9 cellular contexts compared by ENCODE assay signal in genomic region chr2:19346983-19347618, GRCh38. TPM values are rescaled to one million over a fixed set of nuclear protein-coding genes. Genes with fewer than 3 reads are reported as not detected.
A peak's percentile ranks its signal among the peaks of the same experiment; 100 is the strongest.
DNase-seq lines count a peak whose midpoint lies in the region; ATAC-seq and TF ChIP-seq lines count a peak whose summit lies in the region.
"Had no signal": no experiment of that assay in that cellular context is flagged by ENCODE, and none has a peak within 500 bp of the region (broad histone marks: within the 10 kb centered on the region; RNA-seq: fewer than 3 reads in every experiment).

No MANE protein-coding gene starts in this region.

- no peak overlapping the region for H3K14ac ChIP-seq in neuronal stem cell (ENCODE audit: low read length)

- H3K36me3 ChIP-seq in Caco-2 (ENCODE audit: control insufficient read depth, insufficient read depth, low read length) (no peaks in the 10 kb centered on the region), Karpas-422 (ENCODE audit: insufficient read depth, low read length) (no peaks in the 10 kb centered on the region), neuronal stem cell (replicated peaks in 1 of 2; ENCODE audit: control insufficient read depth in 2 of 2, insufficient read depth in 2 of 2, low read length in 2 of 2) (peaks cover 0 to 6% of the 10 kb centered on the region in 2 donors)

- H3K9ac ChIP-seq in Karpas-422 (ENCODE audit: low read length) (peak overlapping the region; percentile 80), neuronal stem cell (ENCODE audit: low read depth, low read length, poor library complexity) (peak overlapping the region; percentile 93)

- no peaks in the 10 kb centered on the region for H3K9me3 Mint-ChIP-seq in Caco-2 (ENCODE audit: unreplicated experiment)
- H3K9me3 Mint-ChIP-seq in dendritic cell treated with granulocyte-macrophage colony-stimulating factor and Interleukin-4, amounts not matched to agents 40 ng/mL and 50 ng/mL, for 4 days: no peaks in the 10 kb centered on the region

- no peaks in the 10 kb centered on the region for H3K9me2 ChIP-seq in Karpas-422 (replicated peaks; ENCODE audit: insufficient read depth, low read length)

- no peaks in the 10 kb centered on the region for H3K4me1 Mint-ChIP-seq in Caco-2 (ENCODE audit: low read depth, unreplicated experiment)
- H3K4me1 Mint-ChIP-seq in dendritic cell treated with granulocyte-macrophage colony-stimulating factor and Interleukin-4, amounts not matched to agents 40 ng/mL and 50 ng/mL, for 4 days (ENCODE audit: low read depth): peaks cover 27% of the 10 kb centered on the region

- peaks cover 3% of the 10 kb centered on the region; the same call in 1 of the 2 replicates for H3K79me2 ChIP-seq in Karpas-422 (ENCODE audit: low read length)

- H3K36me3 Mint-ChIP-seq in Caco-2 (ENCODE audit: insufficient read depth, unreplicated experiment): peaks cover 12% of the 10 kb centered on the region
- peaks cover 25% of the 10 kb centered on the region for H3K36me3 Mint-ChIP-seq in dendritic cell treated with granulocyte-macrophage colony-stimulating factor and Interleukin-4, amounts not matched to agents 40 ng/mL and 50 ng/mL, for 4 days (ENCODE audit: low read depth)

- H3K9me3 ChIP-seq in Caco-2: no peaks in the 10 kb centered on the region
- no peaks in the 10 kb centered on the region for H3K9me3 ChIP-seq in Karpas-422 (ENCODE audit: low read length)
- no peaks in the 10 kb centered on the region for H3K9me3 ChIP-seq in neuronal stem cell (replicated peaks in 1 of 2; ENCODE audit: control insufficient read depth in 2 of 2, insufficient read depth in 1 of 2, low read depth in 1 of 2, low read length in 2 of 2)

- H3K27me3 ChIP-seq in Caco-2 (replicated peaks; ENCODE audit: control insufficient read depth, insufficient read depth, low read length): no peaks in the 10 kb centered on the region
- no peaks in the 10 kb centered on the region for H3K27me3 ChIP-seq in Karpas-422 (ENCODE audit: low read length)
- peaks cover 11 to 38% (median 28%) of the 10 kb centered on the region in 3 experiments for H3K27me3 ChIP-seq in neuronal stem cell (ENCODE audit: control insufficient read depth in 3 of 3, insufficient read depth in 3 of 3, low read depth in 1 of 3, low read length in 3 of 3)

- no CpG with 5 or more reads among the region's 6 CpGs for WGBS in neuronal stem cell (ENCODE audit: extremely low coverage in 2 of 2, insufficient read length in 2 of 2, insufficient replicate concordance in 1 of 2), 2 donors

- peak overlapping the region; percentile 98 for H3K27ac Mint-ChIP-seq in Caco-2 (ENCODE audit: unreplicated experiment)
- peak overlapping the region; percentile 100 for H3K27ac Mint-ChIP-seq in dendritic cell treated with granulocyte-macrophage colony-stimulating factor and Interleukin-4, amounts not matched to agents 40 ng/mL and 50 ng/mL, for 4 days

- peak overlapping the region; percentile 35 for H2BK120ac ChIP-seq in neuronal stem cell (ENCODE audit: low read depth, low read length)

- no peaks in the 10 kb centered on the region for H4K20me1 ChIP-seq in Karpas-422 (ENCODE audit: insufficient read depth, low read depth, low read length)

- H3K27ac ChIP-seq in Karpas-422 (ENCODE audit: low read length): no peak overlapping the region
- no peak overlapping the region for H3K27ac ChIP-seq in neuronal stem cell (replicated peaks; ENCODE audit: low read length)

- no peak overlapping the region for H3K4ac ChIP-seq in neuronal stem cell (ENCODE audit: low read length)

- ATAC-seq in GM21529 (IDR thresholded peaks at IDR 0.05; ENCODE audit: unreplicated experiment): peak; percentile 8

- H2AFZ ChIP-seq in Karpas-422 (ENCODE audit: low read length) (peak overlapping the region; percentile 88), neuronal stem cell (ENCODE audit: low read length) (peak overlapping the region; percentile 98)

- no peak overlapping the region for H4K91ac ChIP-seq in neuronal stem cell (ENCODE audit: low read depth, low read length, poor library complexity)

- no peak overlapping the region for H2BK5ac ChIP-seq in neuronal stem cell (ENCODE audit: low read length)

- peak overlapping the region; percentile 92 for H3K23ac ChIP-seq in neuronal stem cell (ENCODE audit: low read depth, low read length, poor library complexity)

- no TSS peak for BruUV-seq in Caco-2 (replicated peaks; lab: Mats Ljungman, UMichigan)

- peak overlapping the region; percentile 92 for H3K4me2 ChIP-seq in Karpas-422 (ENCODE audit: low read depth, low read length, poor library complexity, severe bottlenecking)
- H3K4me2 ChIP-seq in neuronal stem cell (ENCODE audit: insufficient read depth, low read length, poor library complexity, severe bottlenecking): peak overlapping the region; percentile 83

- H3K4me3 Mint-ChIP-seq in Caco-2 (ENCODE audit: unreplicated experiment): peak overlapping the region; percentile 98
- peak overlapping the region; percentile 97 for H3K4me3 Mint-ChIP-seq in dendritic cell treated with granulocyte-macrophage colony-stimulating factor and Interleukin-4, amounts not matched to agents 40 ng/mL and 50 ng/mL, for 4 days

- H3K4me1 ChIP-seq in Caco-2 (no peaks in the 10 kb centered on the region), Karpas-422 (ENCODE audit: low read length) (peaks cover 7% of the 10 kb centered on the region), neuronal stem cell (ENCODE audit: control insufficient read depth in 2 of 2, insufficient read depth in 1 of 2, low read depth in 1 of 2, low read length in 2 of 2) (peaks cover 4 to 12% of the 10 kb centered on the region in 2 donors)

- peaks cover 1% of the 10 kb centered on the region for H3K79me1 ChIP-seq in neuronal stem cell (ENCODE audit: low read depth, low read length)

- no peaks in the 10 kb centered on the region for H3K27me3 Mint-ChIP-seq in Caco-2 (ENCODE audit: insufficient read depth, unreplicated experiment)
- H3K27me3 Mint-ChIP-seq in dendritic cell treated with granulocyte-macrophage colony-stimulating factor and Interleukin-4, amounts not matched to agents 40 ng/mL and 50 ng/mL, for 4 days: peaks cover 38% of the 10 kb centered on the region

- no peak overlapping the region for H2BK12ac ChIP-seq in neuronal stem cell (ENCODE audit: low read length)

- no peak overlapping the region for H4K8ac ChIP-seq in neuronal stem cell (ENCODE audit: low read depth, low read length)

- intact Hi-C loops in Caco-2 (cut with micrococcal nuclease; ENCODE audit: unreplicated experiment): loop anchor here (5.0 kb wide), 1 partner anchor 515 kb away; no protein-coding TSS in a partner anchor
- intact Hi-C loops in dendritic cell treated with granulocyte-macrophage colony-stimulating factor and Interleukin-4, amounts not matched to agents 40 ng/mL and 50 ng/mL, for 4 days (cut with micrococcal nuclease): loop anchor here (5.0 to 10.0 kb wide), 2 partner anchors 438 to 555 kb away; partner anchors contain the start of gene TTC32

- H2BK15ac ChIP-seq in neuronal stem cell (ENCODE audit: low read length): no peak overlapping the region

- peak overlapping the region; percentile 88 for H3K4me3 ChIP-seq in Caco-2 (ENCODE audit: low read depth, low read length)
- peak overlapping the region; percentile 86 for H3K4me3 ChIP-seq in Karpas-422 (ENCODE audit: low read length)
- H3K4me3 ChIP-seq in neuronal stem cell (ENCODE audit: low read length in 2 of 2): peak overlapping the region; percentile 76 to 99

- POLR2A ChIA-PET in Caco-2 (lab: Charles Lee): interaction anchor here (0.6 to 1.2 kb wide), 6 partner anchors 9 to 247 kb away, joined by 3 to 12 read pairs (median 3); partner anchors contain the start of gene OSR1

- CTCF ChIA-PET in Caco-2 (lab: Charles Lee): interaction anchor here (0.6 to 1.2 kb wide), 3 partner anchors 11 to 713 kb away, joined by 3 to 10 read pairs (median 3); partner anchors contain the start of gene OSR1

- peak overlapping the region; percentile 98 for H3K18ac ChIP-seq in neuronal stem cell (ENCODE audit: low read length)

- no peak for TF ChIP-seq CTCF in Caco-2 (IDR thresholded peaks at IDR 0.05; ENCODE audit: insufficient read depth in 1 of 2, low read depth in 1 of 2, low read length in 1 of 2, severe bottlenecking in 1 of 2, unreplicated experiment in 1 of 2)

- H2AK5ac ChIP-seq in neuronal stem cell (ENCODE audit: low read depth, low read length): peak overlapping the region; percentile 24

- DNase-seq in Caco-2 (no peak), Karpas-422 (peak; percentile 68), neuronal stem cell (ENCODE audit: low spot score) (no peak), NCI-H82 (lab: John Stamatoyannopoulos, UW) (no peak), NCI-H1694 (lab: John Stamatoyannopoulos, UW) (no peak), GOT3 (lab: John Stamatoyannopoulos, UW) (no peak)

RNA-seq across cellular contexts. Expression of gene OSR1, which starts 11.3 kb away (rescaled TPM):
- total RNA-seq in Caco-2 (2022): 3.0 and 3.2 TPM in 2 replicates
- total RNA-seq in Karpas-422 (2014; rRNA removed; shearing (Covaris generic); ENCODE audit: low replicate concordance): not detected in 2 replicates
- 0.03 TPM for polyA plus RNA-seq in neuronal stem cell (2013, experiment 1 of 2)
- polyA plus RNA-seq in neuronal stem cell (2013, experiment 2 of 2): 0.04 TPM
- total RNA-seq: T-helper 1 cell treated with Interleukin-12 subunit alpha and Interleukin-12 subunit beta and Interleukin-4 antibody, amounts not matched to agents 30 ng/mL and 1 ng/mL, for 36 hours had no signal
